37 cellular contexts compared by ENCODE assay signal in the genomic region with DNA sequence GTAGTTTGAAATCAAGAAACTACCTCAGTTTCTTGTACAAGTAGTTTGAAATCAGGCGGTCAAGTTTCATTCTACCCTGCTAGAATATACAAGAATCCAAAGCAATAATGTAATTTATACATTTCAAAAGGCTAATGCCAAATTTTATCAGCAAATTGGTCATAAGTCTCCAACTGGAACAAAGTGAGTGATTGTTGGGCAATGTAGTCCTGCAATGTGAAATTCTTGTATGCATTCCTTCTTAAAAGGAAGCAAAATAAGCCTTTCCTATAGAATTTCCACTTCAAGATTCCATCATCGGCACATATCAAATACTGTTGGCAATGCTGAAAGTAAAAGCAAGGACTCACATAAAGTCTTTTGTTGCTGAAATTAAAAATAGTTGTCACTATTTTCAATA.
"Had no signal": no experiment of that assay in that cellular context is flagged by ENCODE, and none has a peak within 500 bp of the region (broad histone marks: within the 10 kb centered on the region; RNA-seq: fewer than 3 reads in every experiment).

No MANE protein-coding gene starts in this region.

- H3K27ac Mint-ChIP-seq: activated B cell treated with CpG ODN at 0.5 μM for 24 hours; activated CD4-positive, alpha-beta memory T cell treated with anti-CD3 and anti-CD28 coated beads for 36 hours; activated CD8-positive, alpha-beta memory T cell treated with anti-CD3 and anti-CD28 coated beads, Interleukin-2, amount 10 ng/mL, durations not matched to agents 7 days and 5 days; activated naive CD4-positive, alpha-beta T cell treated with anti-CD3 and anti-CD28 coated beads, Interleukin-2, amount 10 ng/mL, durations not matched to agents 7 days and 5 days; activated naive CD8-positive, alpha-beta T cell; activated naive CD8-positive, alpha-beta T cell treated with anti-CD3 and anti-CD28 coated beads, Interleukin-2, amount 50 U/mL, for 24 hours had no signal

- H3K4me3 ChIP-seq: ascending aorta, body of pancreas, breast epithelium, MG63, Peyer's patch, SJSA1 had no signal

- ATAC-seq: activated CD8-positive, alpha-beta memory T cell treated with anti-CD3 and anti-CD28 coated beads, Interleukin-2, amount 10 ng/mL, durations not matched to agents 7 days and 5 days; activated naive CD8-positive, alpha-beta T cell treated with anti-CD3 and anti-CD28 coated beads, Interleukin-2, amount 50 U/mL, for 24 hours; body of pancreas; PC-3; SK-N-SH treated with all-trans-retinoic acid at 6 μM for 48 hours had no signal

- H3K9me3 ChIP-seq: ascending aorta, body of pancreas, breast epithelium, MG63, Peyer's patch, SJSA1 had no signal

- DNase-seq: activated B cell treated with CpG ODN at 0.5 μM for 24 hours; activated CD4-positive, alpha-beta memory T cell treated with anti-CD3 and anti-CD28 coated beads for 36 hours; activated CD4-positive, alpha-beta T cell treated with anti-CD3 and anti-CD28 coated beads for 4 hours; activated CD4-positive, alpha-beta T cell treated with anti-CD3 and anti-CD28 coated beads, Interleukin-2, amount 50 U/mL, for 1 hour; activated CD4-positive, CD25-positive, alpha-beta regulatory T cell treated with anti-CD3 and anti-CD28 coated beads, Interleukin-2, amount 50 U/mL, for 72 hours; activated CD8-positive, alpha-beta memory T cell treated with anti-CD3 and anti-CD28 coated beads for 24 hours; activated CD8-positive, alpha-beta memory T cell treated with anti-CD3 and anti-CD28 coated beads, Interleukin-2, amount 10 ng/mL, durations not matched to agents 7 days and 5 days; activated CD8-positive, alpha-beta memory T cell treated with anti-CD3 and anti-CD28 coated beads, Interleukin-2, amount 50 U/mL, for 48 hours; activated effector memory CD4-positive, alpha-beta T cell treated with Interleukin-2 at 50 U/mL for 16 hours; activated naive CD4-positive, alpha-beta T cell treated with anti-CD3 and anti-CD28 coated beads, Interleukin-2, amount 10 ng/mL, durations not matched to agents 7 days and 5 days; activated naive CD8-positive, alpha-beta T cell treated with anti-CD3 and anti-CD28 coated beads, Interleukin-2, amount 50 U/mL, for 24 hours; activated T-cell treated with anti-CD3 and anti-CD28 coated beads, Interleukin-2, amount 50 U/mL, for 48 hours; amygdala; body of pancreas; caudate nucleus; cerebellar nuclear complex; KG1; MG63; MV-4-11; NCI-H1092; NCI-H1436 treated with DMSO at 0.1 percent for 48 hours; NCI-H1694 treated with DMSO at 0.1 percent for 48 hours; NCI-H2029; NCI-H345; NCI-H524 treated with DMSO at 0.1 percent for 48 hours; PC-3; Peyer's patch; RPMI8226; SHP77 treated with DMSO at 0.1 percent for 48 hours; T-helper 1 cell; T-helper 2 cell; T-helper 9 cell had no signal

- H3K36me3 ChIP-seq: ascending aorta, breast epithelium, MG63, Peyer's patch, SJSA1 had no signal

- H3K27me3 ChIP-seq: ascending aorta, body of pancreas, MG63, Peyer's patch, SJSA1 had no signal

- H3K4me3 Mint-ChIP-seq: activated B cell treated with CpG ODN at 0.5 μM for 24 hours; activated CD4-positive, alpha-beta memory T cell treated with anti-CD3 and anti-CD28 coated beads for 36 hours; activated CD8-positive, alpha-beta memory T cell treated with anti-CD3 and anti-CD28 coated beads, Interleukin-2, amount 10 ng/mL, durations not matched to agents 7 days and 5 days; activated naive CD4-positive, alpha-beta T cell treated with anti-CD3 and anti-CD28 coated beads, Interleukin-2, amount 10 ng/mL, durations not matched to agents 7 days and 5 days; activated naive CD8-positive, alpha-beta T cell; activated naive CD8-positive, alpha-beta T cell treated with anti-CD3 and anti-CD28 coated beads, Interleukin-2, amount 50 U/mL, for 24 hours had no signal

- H3K36me3 Mint-ChIP-seq: activated CD4-positive, alpha-beta memory T cell treated with anti-CD3 and anti-CD28 coated beads for 36 hours; activated CD8-positive, alpha-beta memory T cell treated with anti-CD3 and anti-CD28 coated beads, Interleukin-2, amount 10 ng/mL, durations not matched to agents 7 days and 5 days; activated naive CD4-positive, alpha-beta T cell treated with anti-CD3 and anti-CD28 coated beads, Interleukin-2, amount 10 ng/mL, durations not matched to agents 7 days and 5 days; activated naive CD8-positive, alpha-beta T cell had no signal

- H3K27me3 Mint-ChIP-seq: activated B cell treated with CpG ODN at 0.5 μM for 24 hours; activated CD4-positive, alpha-beta memory T cell treated with anti-CD3 and anti-CD28 coated beads for 36 hours; activated CD8-positive, alpha-beta memory T cell treated with anti-CD3 and anti-CD28 coated beads, Interleukin-2, amount 10 ng/mL, durations not matched to agents 7 days and 5 days; activated naive CD4-positive, alpha-beta T cell treated with anti-CD3 and anti-CD28 coated beads, Interleukin-2, amount 10 ng/mL, durations not matched to agents 7 days and 5 days; activated naive CD8-positive, alpha-beta T cell; activated naive CD8-positive, alpha-beta T cell treated with anti-CD3 and anti-CD28 coated beads, Interleukin-2, amount 50 U/mL, for 24 hours had no signal

- H3K9me3 Mint-ChIP-seq: activated naive CD8-positive, alpha-beta T cell treated with anti-CD3 and anti-CD28 coated beads, Interleukin-2, amount 50 U/mL, for 24 hours had no signal

- H3K4me1 Mint-ChIP-seq: activated B cell treated with CpG ODN at 0.5 μM for 24 hours; activated CD8-positive, alpha-beta memory T cell treated with anti-CD3 and anti-CD28 coated beads, Interleukin-2, amount 10 ng/mL, durations not matched to agents 7 days and 5 days; activated naive CD4-positive, alpha-beta T cell treated with anti-CD3 and anti-CD28 coated beads, Interleukin-2, amount 10 ng/mL, durations not matched to agents 7 days and 5 days; activated naive CD8-positive, alpha-beta T cell treated with anti-CD3 and anti-CD28 coated beads, Interleukin-2, amount 50 U/mL, for 24 hours had no signal

- H3K4me1 ChIP-seq: ascending aorta, body of pancreas, breast epithelium, Peyer's patch, SJSA1 had no signal
